13 cellular contexts compared by ENCODE assay signal in the genomic region with DNA sequence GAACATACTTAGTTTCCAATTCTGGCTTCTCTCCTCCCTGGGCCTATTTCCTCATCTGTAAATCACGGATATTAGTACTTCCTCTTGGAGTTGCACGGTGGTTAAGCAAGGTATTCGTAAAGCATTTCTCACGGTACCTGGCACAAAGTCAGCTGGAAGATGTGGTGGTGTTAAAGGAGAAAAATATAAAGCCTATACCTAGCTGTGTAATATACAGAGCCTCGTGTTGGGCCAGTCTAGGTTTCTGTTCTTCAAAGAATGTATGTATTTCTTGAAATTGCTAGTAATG. TPM values are rescaled to one million over a fixed set of nuclear protein-coding genes. Genes with fewer than 3 reads are reported as not detected.
DNase-seq lines count a peak whose midpoint lies in the region; ATAC-seq, FAIRE-seq and TF ChIP-seq lines count a peak whose summit lies in the region.
"Had no signal": no experiment of that assay in that cellular context is flagged by ENCODE, and none has a peak within 500 bp of the region (broad histone marks: within the 10 kb centered on the region; RNA-seq: fewer than 3 reads in every experiment).

No MANE protein-coding gene starts in this region.

- H4K20me1 ChIP-seq in mammary epithelial cell (ENCODE audit: insufficient read depth, low read length) (no peaks in the 10 kb centered on the region), HepG2 (ENCODE audit: insufficient read depth, low read length) (no peaks in the 10 kb centered on the region)

- H3K4me1 ChIP-seq in mammary epithelial cell (ENCODE audit: insufficient read depth, low read length) (peaks cover 32% of the 10 kb centered on the region), thyroid gland (peaks cover 18 to 30% of the 10 kb centered on the region in 2 donors), HepG2 (ENCODE audit: insufficient read depth, low read length) (no peaks in the 10 kb centered on the region)
- H3K4me1 ChIP-seq: right lobe of liver had no signal

- ATAC-seq in HepG2: no peak

- TF ChIP-seq RAD21 in HepG2 (CRISPR knock-in tag; IDR thresholded peaks at IDR 0.05): no peak

- FAIRE-seq in HepG2 (lab: Jason Lieb, UNC): no peak
- FAIRE-seq: TTC549 had no signal

- WGBS in mammary epithelial cell (ENCODE audit: low coverage, missing lambda C conversion rate): 74% methylated on average over 5 of the region's 5 CpGs
- WGBS in thyroid gland, 2 donors: 26 to 35% methylated on average over 5 of the region's 5 CpGs
- WGBS in HepG2 (ENCODE audit: low lambda C conversion rate): 96% methylated on average over 5 of the region's 5 CpGs

- H3K4me3 ChIP-seq in mammary epithelial cell (replicated peaks in 1 of 3; ENCODE audit: insufficient read depth in 1 of 3, low read depth in 2 of 3, low read length in 3 of 3) (no peak overlapping the region), kidney epithelial cell (ENCODE audit: low read depth, low read length) (no peak overlapping the region), thyroid gland (replicated peaks in 1 of 3) (no peak overlapping the region), HepG2 (replicated peaks in 1 of 3; ENCODE audit: insufficient read depth in 1 of 3, low read depth in 2 of 3, low read length in 3 of 3) (no peak overlapping the region)
- H3K4me3 ChIP-seq: right lobe of liver, upper lobe of left lung had no signal

- H3K79me2 ChIP-seq in mammary epithelial cell (ENCODE audit: insufficient read depth, low read length) (no peaks in the 10 kb centered on the region), HepG2 (ENCODE audit: insufficient read depth, low read length) (no peaks in the 10 kb centered on the region)

- TF ChIP-seq EP300 in HepG2 (IDR thresholded peaks at IDR 0.05; ENCODE audit: low read depth in 2 of 2, low read length in 2 of 2) (no peak), HepG2 (CRISPR knock-in tag; IDR thresholded peaks at IDR 0.05; ENCODE audit: borderline replicate concordance) (no peak)

- POLR2A ChIA-PET in HepG2 (lab: Yijun Ruan, JAX): no interaction called here

- CTCF ChIA-PET in mammary epithelial cell (lab: Charles Lee; ENCODE audit: low non-redundant PET) (interaction anchor here (0.6 kb wide), 2 partner anchors 15 to 171 kb away, joined by 3 to 4 read pairs; no protein-coding TSS in a partner anchor), HepG2 (lab: Yijun Ruan, JAX; ENCODE audit: low intra/inter-chr PET ratio, low total read pairs) (interaction anchor here (1.2 kb wide), 1 partner anchor 161 kb away, joined by 3 read pairs; no protein-coding TSS in a partner anchor)

- TF ChIP-seq POLR2A in thyroid gland (IDR thresholded peaks at IDR 0.05) (no peak), HepG2 (IDR thresholded peaks at IDR 0.05; ENCODE audit: insufficient read depth in 1 of 2, low read depth in 2 of 2, low read length in 2 of 2) (no peak)

- TF ChIP-seq CTCF in mammary epithelial cell (conservative IDR thresholded peaks at IDR 0.05 in 1 of 2, IDR thresholded peaks at IDR 0.05 in 1 of 2; ENCODE audit: extremely low read depth in 1 of 2, insufficient read depth in 1 of 2, low read depth in 1 of 2, low read length in 2 of 2) (no peak), kidney epithelial cell (IDR thresholded peaks at IDR 0.05; ENCODE audit: insufficient read depth, low read length, poor library complexity, severe bottlenecking) (no peak), thyroid gland (IDR thresholded peaks at IDR 0.05) (no peak), HepG2 (CRISPR knock-in tag; IDR thresholded peaks at IDR 0.05) (no peak)

- H2AFZ ChIP-seq in mammary epithelial cell (ENCODE audit: low read depth, low read length) (no peak overlapping the region), HepG2 (ENCODE audit: low read length) (no peak overlapping the region)

- H3K9me3 ChIP-seq in mammary epithelial cell (replicated peaks; ENCODE audit: insufficient read depth, low read length) (no peaks in the 10 kb centered on the region), thyroid gland (no peaks in the 10 kb centered on the region), HepG2 (ENCODE audit: low read length) (no peaks in the 10 kb centered on the region)
- H3K9me3 ChIP-seq: right lobe of liver, upper lobe of left lung had no signal

- intact Hi-C loops in mammary epithelial cell (cut with micrococcal nuclease): no loop called here
- intact Hi-C loops in thyroid gland (cut with DNase I): no loop called here
- intact Hi-C loops in HepG2 (cut with micrococcal nuclease; ENCODE audit: unreplicated experiment): loop anchor here (5.0 kb wide), 1 partner anchor 76 kb away; no protein-coding TSS in a partner anchor

- no peaks in the 10 kb centered on the region for H3K27me3 ChIP-seq in mammary epithelial cell (ENCODE audit: insufficient read depth, low read length)
- no peaks in the 10 kb centered on the region for H3K27me3 ChIP-seq in kidney epithelial cell (ENCODE audit: control insufficient read depth, insufficient read depth, low read length)
- H3K27me3 ChIP-seq in thyroid gland: no peaks in the 10 kb centered on the region
- H3K27me3 ChIP-seq in HepG2 (ENCODE audit: control insufficient read depth in 1 of 2, insufficient read depth in 2 of 2, low read length in 2 of 2): no peaks in the 10 kb centered on the region
- H3K27me3 ChIP-seq: right lobe of liver, upper lobe of left lung had no signal

- dilution Hi-C loops in mammary epithelial cell (cut with HindIII; ENCODE audit: low sequenced_read_pairs): no loop called here

- H3K27ac ChIP-seq in mammary epithelial cell (ENCODE audit: insufficient read depth, low read depth, low read length): peak overlapping the region; percentile 70
- H3K27ac ChIP-seq in thyroid gland: peak overlapping the region; percentile 89 to 93 (median 91)
- no peak overlapping the region for H3K27ac ChIP-seq in HepG2 (ENCODE audit: extremely low read length, insufficient read depth, low read length)
- H3K27ac ChIP-seq: right lobe of liver had no signal

- peaks cover 6% of the 10 kb centered on the region for H3K36me3 ChIP-seq in mammary epithelial cell (ENCODE audit: insufficient read depth, low read length)
- H3K36me3 ChIP-seq in kidney epithelial cell (ENCODE audit: control insufficient read depth, insufficient read depth, low read length): no peaks in the 10 kb centered on the region
- peaks cover 23 to 28% of the 10 kb centered on the region in 2 donors for H3K36me3 ChIP-seq in thyroid gland
- peaks cover 34 to 85% of the 10 kb centered on the region in 2 experiments for H3K36me3 ChIP-seq in HepG2 (replicated peaks in 1 of 2; ENCODE audit: control insufficient read depth in 1 of 2, insufficient read depth in 2 of 2, low read length in 2 of 2)

- in situ Hi-C loops in mammary epithelial cell (cut with MboI; ENCODE audit: low sequenced_read_pairs in 2 of 2) (no loop called here), HepG2 (cut with HindIII; ENCODE audit: extremely low pct_ligation_motif_present, low pct_unique_long_range_greater_than_20kb) (loop anchor here (5.0 kb wide), 1 partner anchor 176 kb away; no protein-coding TSS in a partner anchor)

- DNase-seq in NOMO-1 treated with DMSO at 0.1 percent for 48 hours (lab: John Stamatoyannopoulos, UW; ENCODE audit: unreplicated experiment) (peak; percentile 10), NOMO-1 treated with dmso at 0.1 percent for 144 hours (lab: John Stamatoyannopoulos, UW; ENCODE audit: unreplicated experiment) (no peak), mammary epithelial cell (peak; percentile 37), kidney epithelial cell (ENCODE audit: low read depth) (peak; percentile 82), thyroid gland (no peak), NCI-H526 treated with DMSO at 0.1 percent for 48 hours (lab: John Stamatoyannopoulos, UW) (no peak), HepG2 (ENCODE audit: low spot score) (no peak)
- no peak for DNase-seq in NK-92 treated with Interleukin-12 subunit alpha and Interleukin-12 subunit beta, amount 100 ng/mL, for 24 hours (lab: John Stamatoyannopoulos, UW)
- DNase-seq: RPMI8226 had no signal

- no peak overlapping the region for H3K9ac ChIP-seq in mammary epithelial cell (ENCODE audit: insufficient read depth, low read length)
- H3K9ac ChIP-seq in HepG2 (ENCODE audit: insufficient read depth, low read depth, low read length): no peak overlapping the region

- BruUV-seq in mammary epithelial cell (replicated peaks; lab: Mats Ljungman, UMichigan) (no TSS peak), HepG2 (replicated peaks; lab: Mats Ljungman, UMichigan) (no TSS peak)

- H3K4me2 ChIP-seq in mammary epithelial cell (ENCODE audit: insufficient read depth, low read depth, low read length) (no peak overlapping the region), HepG2 (ENCODE audit: low read depth, low read length) (no peak overlapping the region)

TF ChIP-seq in HepG2, 621 proteins besides CTCF, POLR2A, EP300 and RAD21 (continues in another document):
- TF ChIP-seq CCDC6 (CRISPR knock-in tag; IDR thresholded peaks at IDR 0.05): no peak

RNA-seq across cellular contexts. Expression of a gene that starts 47.2 kb away (rescaled TPM):
- not detected for total RNA-seq in mammary epithelial cell
- polyA plus RNA-seq in mammary epithelial cell: not detected
- not detected for polyA minus RNA-seq in mammary epithelial cell
- not detected in 2 replicates for total RNA-seq in kidney epithelial cell
- total RNA-seq in thyroid gland: not detected
- total RNA-seq in HepG2 (2016; rRNA removed; fragmentation: Illumina TruSeq; extraction: Trizol): not detected in 2 replicates
- total RNA-seq in HepG2 (2016; cell fraction: cytosol; rRNA removed; fragmentation: Illumina TruSeq; extraction: Trizol; ENCODE audit: low read depth): not detected in 2 replicates
- total RNA-seq in HepG2 (2016; cell fraction: insoluble cytoplasmic fraction; rRNA removed; fragmentation: Illumina TruSeq; extraction: Trizol): not detected in 2 replicates
- not detected in 2 replicates for total RNA-seq in HepG2 (2016; cell fraction: membrane; rRNA removed; fragmentation: Illumina TruSeq; extraction: Trizol)
- total RNA-seq in HepG2 (2016; cell fraction: nucleus; rRNA removed; fragmentation: Illumina TruSeq; extraction: Trizol): not detected in 2 replicates
- polyA plus RNA-seq in HepG2 (2011; rRNA removed): not detected in 2 replicates
- not detected in 2 replicates for polyA plus RNA-seq in HepG2 (2011; cell fraction: cytosol; rRNA removed)
- polyA plus RNA-seq in HepG2 (2011; cell fraction: nucleus; rRNA removed): not detected in 2 replicates
- not detected in 2 replicates for polyA plus RNA-seq in HepG2 (2012)
- polyA plus RNA-seq in HepG2 (2016; cell fraction: cytosol; fragmentation: Illumina TruSeq; extraction: Trizol; ENCODE audit: low read depth): not detected in 2 replicates
- polyA plus RNA-seq in HepG2 (2016; cell fraction: insoluble cytoplasmic fraction; fragmentation: Illumina TruSeq; extraction: Trizol; ENCODE audit: low read depth): not detected in 2 replicates
- polyA plus RNA-seq in HepG2 (2016; cell fraction: membrane; fragmentation: Illumina TruSeq; extraction: Trizol; ENCODE audit: low read depth): not detected in 2 replicates
- not detected in 2 replicates for polyA plus RNA-seq in HepG2 (2016; cell fraction: nucleus; fragmentation: Illumina TruSeq; extraction: Trizol; ENCODE audit: insufficient read depth, low read depth)
- polyA minus RNA-seq in HepG2 (2011; rRNA and poly(A)+ RNA removed; ENCODE audit: low replicate concordance): not detected in 2 replicates
- polyA minus RNA-seq in HepG2 (2011; cell fraction: cytosol; rRNA and poly(A)+ RNA removed): not detected in 2 replicates
- polyA minus RNA-seq in HepG2 (2011; cell fraction: nucleus; rRNA and poly(A)+ RNA removed): not detected in 2 replicates
- total RNA-seq: activated naive CD4-positive, alpha-beta T cell treated with anti-CD3 and anti-CD28 coated beads, Interleukin-2, amount 50 U/mL, for 72 hours; right lobe of liver; upper lobe of left lung had no signal

Comparison
In these comparisons a context has a peak if more than half of its experiments do, and no peak if none do; other contexts are left out.
1. DNase-seq: peak in NOMO-1 treated with DMSO at 0.1 percent for 48 hours (single experiment), mammary epithelial cell (single experiment) and kidney epithelial cell (single experiment); none in NOMO-1 treated with dmso at 0.1 percent for 144 hours (single experiment), thyroid gland (0 of 2), NK-92 treated with Interleukin-12 subunit alpha and Interleukin-12 subunit beta, amount 100 ng/mL, for 24 hours (single experiment), NCI-H526 treated with DMSO at 0.1 percent for 48 hours (single experiment) and HepG2 (single experiment).